Comparison of ENCODE assay signal across 8 cellular contexts in genomic region chr17:17675925-17676534, GRCh38. TPM values are rescaled to one million over a fixed set of nuclear protein-coding genes. Genes with fewer than 3 reads are reported as not detected.
DNase-seq lines count a peak whose midpoint lies in the region; ATAC-seq and TF ChIP-seq lines count a peak whose summit lies in the region.

No MANE protein-coding gene starts in this region.

- H3K36me3 Mint-ChIP-seq in activated naive CD8-positive, alpha-beta T cell treated with anti-CD3 and anti-CD28 coated beads, Interleukin-2, amount 10 ng/mL, durations not matched to agents 7 days and 5 days = no peaks in the 10 kb centered on the region
- H3K36me3 Mint-ChIP-seq in natural killer cell = no peaks in the 10 kb centered on the region

- POLR2A ChIA-PET in activated naive CD8-positive, alpha-beta T cell treated with anti-CD3 and anti-CD28 coated beads, Interleukin-2, amount 10 ng/mL, durations not matched to agents 7 days and 5 days (lab: Charles Lee) = no interaction called here
- POLR2A ChIA-PET in HEK293T (lab: Yijun Ruan, JAX) = interaction anchor here (2.1 kb wide), 1 partner anchor 160 kb away, joined by 8 read pairs; the partner anchor contains the start of gene SREBF1

- peak; percentile 54 for ATAC-seq in activated naive CD8-positive, alpha-beta T cell treated with anti-CD3 and anti-CD28 coated beads, Interleukin-2, amount 10 ng/mL, durations not matched to agents 7 days and 5 days (ENCODE audit: low read depth)
- peak in 2 of 3 donors; percentile 39 to 47 for ATAC-seq in natural killer cell
- no peak for ATAC-seq in HG03342 (IDR thresholded peaks at IDR 0.05; ENCODE audit: unreplicated experiment)

- peaks cover 11% of the 10 kb centered on the region for H3K27me3 Mint-ChIP-seq in activated naive CD8-positive, alpha-beta T cell treated with anti-CD3 and anti-CD28 coated beads, Interleukin-2, amount 10 ng/mL, durations not matched to agents 7 days and 5 days
- H3K27me3 Mint-ChIP-seq in natural killer cell (ENCODE audit: low read depth in 2 of 2) = peaks cover 0 to 5% of the 10 kb centered on the region in 2 donors

- peak overlapping the region; percentile 68 for H3K4me3 Mint-ChIP-seq in activated naive CD8-positive, alpha-beta T cell treated with anti-CD3 and anti-CD28 coated beads, Interleukin-2, amount 10 ng/mL, durations not matched to agents 7 days and 5 days
- peak overlapping the region; percentile 1 for H3K4me3 Mint-ChIP-seq in natural killer cell

- H3K9me3 ChIP-seq in KOPT-K1 (ENCODE audit: insufficient read depth, low read length, poor library complexity, severe bottlenecking) = no peaks in the 10 kb centered on the region

- peaks cover 52% of the 10 kb centered on the region for H3K4me1 Mint-ChIP-seq in activated naive CD8-positive, alpha-beta T cell treated with anti-CD3 and anti-CD28 coated beads, Interleukin-2, amount 10 ng/mL, durations not matched to agents 7 days and 5 days
- peaks cover 32 to 34% of the 10 kb centered on the region in 2 donors for H3K4me1 Mint-ChIP-seq in natural killer cell

- intact Hi-C loops in natural killer cell (cut with micrococcal nuclease) = no loop called here

- CTCF ChIA-PET in HEK293T (lab: Yijun Ruan, JAX) = interaction anchor here (0.6 to 1.0 kb wide), 2 partner anchors 14 to 113 kb away, joined by 3 to 5 read pairs; no protein-coding TSS in a partner anchor

- peak overlapping the region; percentile 28 for H3K27ac ChIP-seq in KOPT-K1 (ENCODE audit: low read depth, low read length, poor library complexity, severe bottlenecking)

- no peaks in the 10 kb centered on the region for H3K36me3 ChIP-seq in KOPT-K1 (ENCODE audit: insufficient read depth, low read length)

- DNase-seq in DMS79 treated with DMSO at 0.1 percent for 48 hours (lab: John Stamatoyannopoulos, UW) (peak; percentile 3), DMS79 (lab: John Stamatoyannopoulos, UW) (no peak), natural killer cell (no peak), HEK293T (ENCODE audit: extremely low spot score) (no peak), putamen (ENCODE audit: low spot score) (no peak)
- peak; percentile 49 for DNase-seq in activated naive CD8-positive, alpha-beta T cell treated with anti-CD3 and anti-CD28 coated beads, Interleukin-2, amount 10 ng/mL, durations not matched to agents 7 days and 5 days

- no peaks in the 10 kb centered on the region for H3K9me3 Mint-ChIP-seq in activated naive CD8-positive, alpha-beta T cell treated with anti-CD3 and anti-CD28 coated beads, Interleukin-2, amount 10 ng/mL, durations not matched to agents 7 days and 5 days
- H3K9me3 Mint-ChIP-seq in natural killer cell = no peaks in the 10 kb centered on the region

- TF ChIP-seq CTCF in natural killer cell (IDR thresholded peaks at IDR 0.05) = no peak

- peak overlapping the region; percentile 34 for H3K27ac Mint-ChIP-seq in activated naive CD8-positive, alpha-beta T cell treated with anti-CD3 and anti-CD28 coated beads, Interleukin-2, amount 10 ng/mL, durations not matched to agents 7 days and 5 days
- H3K27ac Mint-ChIP-seq in natural killer cell = peak overlapping the region; percentile 44 to 72

TF ChIP-seq in HEK293T, 16 proteins besides CTCF, POLR2A, EP300 and RAD21:
- no peak for TF ChIP-seq ARNT (IDR thresholded peaks at IDR 0.05)
- TF ChIP-seq NFRKB (IDR thresholded peaks at IDR 0.05) = no peak
- TF ChIP-seq SP1 (IDR thresholded peaks at IDR 0.05) = no peak
- TF ChIP-seq ZNF384 (IDR thresholded peaks at IDR 0.05) = no peak
- no peak for TF ChIP-seq FOXA1 (IDR thresholded peaks at IDR 0.05)
- TF ChIP-seq BHLHE40 (IDR thresholded peaks at IDR 0.05; ENCODE audit: borderline replicate concordance) = no peak
- no peak for TF ChIP-seq CTBP1 (IDR thresholded peaks at IDR 0.05; ENCODE audit: borderline replicate concordance)
- no peak for TF ChIP-seq HDGF (IDR thresholded peaks at IDR 0.05; ENCODE audit: borderline replicate concordance)
- no peak for TF ChIP-seq PKNOX1 (IDR thresholded peaks at IDR 0.05)
- TF ChIP-seq SUZ12 (IDR thresholded peaks at IDR 0.05) = no peak
- no peak for TF ChIP-seq TARDBP (IDR thresholded peaks at IDR 0.05)
- no peak for TF ChIP-seq LEF1 (IDR thresholded peaks at IDR 0.05; ENCODE audit: borderline replicate concordance)
- TF ChIP-seq FOXM1 (IDR thresholded peaks at IDR 0.05; ENCODE audit: borderline replicate concordance) = no peak
- TF ChIP-seq FOXK2 (IDR thresholded peaks at IDR 0.05) = no peak
- TF ChIP-seq L3MBTL2 (conservative IDR thresholded peaks at IDR 0.05) = no peak
- no peak for TF ChIP-seq ELF4 (IDR thresholded peaks at IDR 0.05)

RNA-seq across cellular contexts. Expression of gene RAI1, which starts 5.2 kb away (rescaled TPM):
- total RNA-seq in activated naive CD8-positive, alpha-beta T cell treated with anti-CD3 and anti-CD28 coated beads, Interleukin-2, amount 10 ng/mL, durations not matched to agents 7 days and 5 days = 10 to 100 TPM; 25.0 to 25.5 TPM
- 10 to 100 TPM; 39.8 to 55.0 (median 49.4) TPM for total RNA-seq in natural killer cell

Comparison
In these comparisons a context has a peak if more than half of its experiments do, and no peak if none do; other contexts are left out.
1. DNase-seq: peak in DMS79 treated with DMSO at 0.1 percent for 48 hours (single experiment) and activated naive CD8-positive, alpha-beta T cell treated with anti-CD3 and anti-CD28 coated beads, Interleukin-2, amount 10 ng/mL, durations not matched to agents 7 days and 5 days (single experiment); none in DMS79 (single experiment), natural killer cell (single experiment), HEK293T (single experiment) and putamen (single experiment).